ENCODE assay signal across 1 cellular context in the genomic region with DNA sequence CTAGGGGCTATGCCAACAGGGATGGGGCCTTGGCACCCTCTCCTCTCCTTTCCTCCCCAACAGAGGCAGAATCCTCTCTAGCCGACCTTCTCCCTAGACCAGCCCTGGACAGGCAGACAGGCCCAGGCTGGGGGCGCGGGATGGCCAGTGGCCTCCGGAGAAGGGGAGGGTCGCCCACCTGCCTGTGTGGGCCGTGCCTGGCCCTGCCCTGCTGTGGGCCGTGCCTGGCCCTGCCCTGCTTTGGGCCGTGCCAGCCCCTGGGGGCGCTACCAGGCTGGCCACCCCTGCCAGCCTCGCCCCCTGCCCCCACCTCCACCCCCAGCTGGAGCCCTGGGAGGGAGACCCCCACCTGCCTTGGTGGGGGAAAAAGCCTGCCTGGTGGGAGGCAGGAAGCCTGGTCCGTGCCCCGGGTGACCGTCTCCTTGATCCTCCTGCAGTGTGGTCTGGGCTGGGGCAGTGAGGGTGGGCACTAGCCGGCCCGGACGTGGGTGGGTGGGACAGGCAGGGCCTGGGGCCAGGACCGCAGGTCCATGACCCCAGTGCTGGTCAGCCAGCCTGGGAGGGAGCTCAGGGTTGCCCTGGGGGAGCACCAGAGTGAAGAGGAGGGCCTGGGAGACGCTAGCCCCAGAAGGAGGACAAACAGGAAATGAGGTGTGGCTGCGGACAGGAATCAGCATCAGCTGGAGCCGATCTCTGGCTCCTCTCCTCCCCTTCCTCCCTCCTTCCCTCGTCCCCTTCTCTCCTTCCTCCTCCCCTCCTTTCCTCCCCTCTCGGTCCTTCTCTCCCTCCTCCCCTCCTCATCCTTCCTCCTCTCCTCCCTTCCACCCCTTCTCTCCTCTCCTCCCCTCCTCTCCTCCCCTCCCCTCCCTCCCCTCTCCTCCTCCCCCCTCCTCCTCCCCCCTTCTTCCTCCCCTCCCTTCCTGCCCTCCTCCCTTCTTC.
TF ChIP-seq lines count a peak whose summit lies in the region.

No MANE protein-coding gene starts in this region.

TF ChIP-seq in IMR-90, 13 proteins besides CTCF, POLR2A, EP300 and RAD21:
- TF ChIP-seq RFX5 (IDR thresholded peaks at IDR 0.05; ENCODE audit: low read depth, low read length) = no peak
- peak; percentile 54; the same call in 1 of the 2 replicates for TF ChIP-seq MAZ (IDR thresholded peaks at IDR 0.05; ENCODE audit: borderline replicate concordance, low read depth, low read length)
- no peak for TF ChIP-seq BHLHE40 (IDR thresholded peaks at IDR 0.05; ENCODE audit: low read depth, low read length)
